ENCODE assay signal across 1 cellular context in the genomic region with DNA sequence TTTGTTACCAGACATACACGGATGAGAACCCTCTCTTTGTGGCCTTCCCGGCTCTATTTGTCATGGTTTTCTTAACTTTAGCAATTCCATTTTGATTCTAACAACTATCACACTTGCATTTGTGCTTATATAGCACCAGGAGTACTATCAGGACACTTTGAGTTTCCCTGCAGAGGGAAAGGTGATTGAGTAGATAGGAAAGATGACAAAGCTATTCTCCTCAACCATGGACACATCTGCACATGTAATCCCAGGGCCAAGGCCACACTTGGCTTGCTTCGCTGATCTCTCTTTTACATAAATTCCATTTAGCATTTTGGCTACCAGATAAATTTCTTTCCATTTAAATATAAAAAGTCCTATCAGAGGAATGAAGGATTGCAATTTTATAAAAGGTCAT.
TF ChIP-seq lines count a peak whose summit lies in the region.

No MANE protein-coding gene starts in this region.

TF ChIP-seq in GM23338, 12 proteins besides CTCF, POLR2A, EP300 and RAD21 (continued from another document):
- TF ChIP-seq, protein P1, sequence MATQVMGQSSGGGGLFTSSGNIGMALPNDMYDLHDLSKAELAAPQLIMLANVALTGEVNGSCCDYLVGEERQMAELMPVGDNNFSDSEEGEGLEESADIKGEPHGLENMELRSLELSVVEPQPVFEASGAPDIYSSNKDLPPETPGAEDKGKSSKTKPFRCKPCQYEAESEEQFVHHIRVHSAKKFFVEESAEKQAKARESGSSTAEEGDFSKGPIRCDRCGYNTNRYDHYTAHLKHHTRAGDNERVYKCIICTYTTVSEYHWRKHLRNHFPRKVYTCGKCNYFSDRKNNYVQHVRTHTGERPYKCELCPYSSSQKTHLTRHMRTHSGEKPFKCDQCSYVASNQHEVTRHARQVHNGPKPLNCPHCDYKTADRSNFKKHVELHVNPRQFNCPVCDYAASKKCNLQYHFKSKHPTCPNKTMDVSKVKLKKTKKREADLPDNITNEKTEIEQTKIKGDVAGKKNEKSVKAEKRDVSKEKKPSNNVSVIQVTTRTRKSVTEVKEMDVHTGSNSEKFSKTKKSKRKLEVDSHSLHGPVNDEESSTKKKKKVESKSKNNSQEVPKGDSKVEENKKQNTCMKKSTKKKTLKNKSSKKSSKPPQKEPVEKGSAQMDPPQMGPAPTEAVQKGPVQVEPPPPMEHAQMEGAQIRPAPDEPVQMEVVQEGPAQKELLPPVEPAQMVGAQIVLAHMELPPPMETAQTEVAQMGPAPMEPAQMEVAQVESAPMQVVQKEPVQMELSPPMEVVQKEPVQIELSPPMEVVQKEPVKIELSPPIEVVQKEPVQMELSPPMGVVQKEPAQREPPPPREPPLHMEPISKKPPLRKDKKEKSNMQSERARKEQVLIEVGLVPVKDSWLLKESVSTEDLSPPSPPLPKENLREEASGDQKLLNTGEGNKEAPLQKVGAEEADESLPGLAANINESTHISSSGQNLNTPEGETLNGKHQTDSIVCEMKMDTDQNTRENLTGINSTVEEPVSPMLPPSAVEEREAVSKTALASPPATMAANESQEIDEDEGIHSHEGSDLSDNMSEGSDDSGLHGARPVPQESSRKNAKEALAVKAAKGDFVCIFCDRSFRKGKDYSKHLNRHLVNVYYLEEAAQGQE (IDR thresholded peaks at IDR 0.05; ENCODE audit: unreplicated experiment): no peak
- TF ChIP-seq EZH2 (IDR thresholded peaks at IDR 0.05; ENCODE audit: low read depth, unreplicated experiment) (no peak), POLR2AphosphoS5 (IDR thresholded peaks at IDR 0.05; ENCODE audit: low read depth) (no peak), ZNF114 (CRISPR knock-in tag; IDR thresholded peaks at IDR 0.05) (no peak), ZNF331 (CRISPR knock-in tag; IDR thresholded peaks at IDR 0.05; ENCODE audit: low read depth) (no peak), CREB1 (CRISPR knock-in tag; IDR thresholded peaks at IDR 0.05; ENCODE audit: low read depth) (no peak), NANOG (IDR thresholded peaks at IDR 0.05; ENCODE audit: borderline replicate concordance) (no peak)
- TF ChIP-seq, protein P2, sequence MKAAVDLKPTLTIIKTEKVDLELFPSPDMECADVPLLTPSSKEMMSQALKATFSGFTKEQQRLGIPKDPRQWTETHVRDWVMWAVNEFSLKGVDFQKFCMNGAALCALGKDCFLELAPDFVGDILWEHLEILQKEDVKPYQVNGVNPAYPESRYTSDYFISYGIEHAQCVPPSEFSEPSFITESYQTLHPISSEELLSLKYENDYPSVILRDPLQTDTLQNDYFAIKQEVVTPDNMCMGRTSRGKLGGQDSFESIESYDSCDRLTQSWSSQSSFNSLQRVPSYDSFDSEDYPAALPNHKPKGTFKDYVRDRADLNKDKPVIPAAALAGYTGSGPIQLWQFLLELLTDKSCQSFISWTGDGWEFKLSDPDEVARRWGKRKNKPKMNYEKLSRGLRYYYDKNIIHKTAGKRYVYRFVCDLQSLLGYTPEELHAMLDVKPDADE (IDR thresholded peaks at IDR 0.05): no peak
- TF ChIP-seq, protein P3, sequence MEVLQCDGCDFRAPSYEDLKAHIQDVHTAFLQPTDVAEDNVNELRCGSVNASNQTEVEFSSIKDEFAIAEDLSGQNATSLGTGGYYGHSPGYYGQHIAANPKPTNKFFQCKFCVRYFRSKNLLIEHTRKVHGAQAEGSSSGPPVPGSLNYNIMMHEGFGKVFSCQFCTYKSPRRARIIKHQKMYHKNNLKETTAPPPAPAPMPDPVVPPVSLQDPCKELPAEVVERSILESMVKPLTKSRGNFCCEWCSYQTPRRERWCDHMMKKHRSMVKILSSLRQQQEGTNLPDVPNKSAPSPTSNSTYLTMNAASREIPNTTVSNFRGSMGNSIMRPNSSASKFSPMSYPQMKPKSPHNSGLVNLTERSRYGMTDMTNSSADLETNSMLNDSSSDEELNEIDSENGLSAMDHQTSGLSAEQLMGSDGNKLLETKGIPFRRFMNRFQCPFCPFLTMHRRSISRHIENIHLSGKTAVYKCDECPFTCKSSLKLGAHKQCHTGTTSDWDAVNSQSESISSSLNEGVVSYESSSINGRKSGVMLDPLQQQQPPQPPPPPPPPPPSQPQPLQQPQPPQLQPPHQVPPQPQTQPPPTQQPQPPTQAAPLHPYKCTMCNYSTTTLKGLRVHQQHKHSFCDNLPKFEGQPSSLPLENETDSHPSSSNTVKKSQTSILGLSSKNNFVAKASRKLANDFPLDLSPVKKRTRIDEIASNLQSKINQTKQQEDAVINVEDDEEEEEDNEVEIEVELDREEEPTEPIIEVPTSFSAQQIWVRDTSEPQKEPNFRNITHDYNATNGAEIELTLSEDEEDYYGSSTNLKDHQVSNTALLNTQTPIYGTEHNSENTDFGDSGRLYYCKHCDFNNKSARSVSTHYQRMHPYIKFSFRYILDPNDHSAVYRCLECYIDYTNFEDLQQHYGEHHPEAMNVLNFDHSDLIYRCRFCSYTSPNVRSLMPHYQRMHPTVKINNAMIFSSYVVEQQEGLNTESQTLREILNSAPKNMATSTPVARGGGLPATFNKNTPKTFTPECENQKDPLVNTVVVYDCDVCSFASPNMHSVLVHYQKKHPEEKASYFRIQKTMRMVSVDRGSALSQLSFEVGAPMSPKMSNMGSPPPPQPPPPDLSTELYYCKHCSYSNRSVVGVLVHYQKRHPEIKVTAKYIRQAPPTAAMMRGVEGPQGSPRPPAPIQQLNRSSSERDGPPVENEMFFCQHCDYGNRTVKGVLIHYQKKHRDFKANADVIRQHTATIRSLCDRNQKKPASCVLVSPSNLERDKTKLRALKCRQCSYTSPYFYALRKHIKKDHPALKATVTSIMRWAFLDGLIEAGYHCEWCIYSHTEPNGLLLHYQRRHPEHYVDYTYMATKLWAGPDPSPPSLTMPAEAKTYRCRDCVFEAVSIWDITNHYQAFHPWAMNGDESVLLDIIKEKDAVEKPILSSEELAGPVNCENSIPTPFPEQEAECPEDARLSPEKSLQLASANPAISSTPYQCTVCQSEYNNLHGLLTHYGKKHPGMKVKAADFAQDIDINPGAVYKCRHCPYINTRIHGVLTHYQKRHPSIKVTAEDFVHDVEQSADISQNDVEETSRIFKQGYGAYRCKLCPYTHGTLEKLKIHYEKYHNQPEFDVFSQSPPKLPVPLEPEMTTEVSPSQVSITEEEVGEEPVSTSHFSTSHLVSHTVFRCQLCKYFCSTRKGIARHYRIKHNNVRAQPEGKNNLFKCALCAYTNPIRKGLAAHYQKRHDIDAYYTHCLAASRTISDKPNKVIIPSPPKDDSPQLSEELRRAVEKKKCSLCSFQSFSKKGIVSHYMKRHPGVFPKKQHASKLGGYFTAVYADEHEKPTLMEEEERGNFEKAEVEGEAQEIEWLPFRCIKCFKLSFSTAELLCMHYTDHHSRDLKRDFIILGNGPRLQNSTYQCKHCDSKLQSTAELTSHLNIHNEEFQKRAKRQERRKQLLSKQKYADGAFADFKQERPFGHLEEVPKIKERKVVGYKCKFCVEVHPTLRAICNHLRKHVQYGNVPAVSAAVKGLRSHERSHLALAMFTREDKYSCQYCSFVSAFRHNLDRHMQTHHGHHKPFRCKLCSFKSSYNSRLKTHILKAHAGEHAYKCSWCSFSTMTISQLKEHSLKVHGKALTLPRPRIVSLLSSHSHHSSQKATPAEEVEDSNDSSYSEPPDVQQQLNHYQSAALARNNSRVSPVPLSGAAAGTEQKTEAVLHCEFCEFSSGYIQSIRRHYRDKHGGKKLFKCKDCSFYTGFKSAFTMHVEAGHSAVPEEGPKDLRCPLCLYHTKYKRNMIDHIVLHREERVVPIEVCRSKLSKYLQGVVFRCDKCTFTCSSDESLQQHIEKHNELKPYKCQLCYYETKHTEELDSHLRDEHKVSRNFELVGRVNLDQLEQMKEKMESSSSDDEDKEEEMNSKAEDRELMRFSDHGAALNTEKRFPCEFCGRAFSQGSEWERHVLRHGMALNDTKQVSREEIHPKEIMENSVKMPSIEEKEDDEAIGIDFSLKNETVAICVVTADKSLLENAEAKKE (CRISPR knock-in tag; IDR thresholded peaks at IDR 0.05): no peak
TF ChIP-seq in GM23338: peak in this region for 0.
